In genomic region chr2:11456251-11456650, GRCh38 we compare ENCODE assay signal across 1 cellular context.
TF ChIP-seq lines count a peak whose summit lies in the region.

No MANE protein-coding gene starts in this region.

TF ChIP-seq in WTC11, 78 proteins besides CTCF, POLR2A, EP300 and RAD21 (continued from another document):
- no peak for TF ChIP-seq ESRRA (CRISPR knock-in tag; IDR thresholded peaks at IDR 0.05; ENCODE audit: borderline replicate concordance)
- TF ChIP-seq CDX4 (CRISPR knock-in tag; IDR thresholded peaks at IDR 0.05; ENCODE audit: borderline replicate concordance): no peak
- TF ChIP-seq, protein P1, sequence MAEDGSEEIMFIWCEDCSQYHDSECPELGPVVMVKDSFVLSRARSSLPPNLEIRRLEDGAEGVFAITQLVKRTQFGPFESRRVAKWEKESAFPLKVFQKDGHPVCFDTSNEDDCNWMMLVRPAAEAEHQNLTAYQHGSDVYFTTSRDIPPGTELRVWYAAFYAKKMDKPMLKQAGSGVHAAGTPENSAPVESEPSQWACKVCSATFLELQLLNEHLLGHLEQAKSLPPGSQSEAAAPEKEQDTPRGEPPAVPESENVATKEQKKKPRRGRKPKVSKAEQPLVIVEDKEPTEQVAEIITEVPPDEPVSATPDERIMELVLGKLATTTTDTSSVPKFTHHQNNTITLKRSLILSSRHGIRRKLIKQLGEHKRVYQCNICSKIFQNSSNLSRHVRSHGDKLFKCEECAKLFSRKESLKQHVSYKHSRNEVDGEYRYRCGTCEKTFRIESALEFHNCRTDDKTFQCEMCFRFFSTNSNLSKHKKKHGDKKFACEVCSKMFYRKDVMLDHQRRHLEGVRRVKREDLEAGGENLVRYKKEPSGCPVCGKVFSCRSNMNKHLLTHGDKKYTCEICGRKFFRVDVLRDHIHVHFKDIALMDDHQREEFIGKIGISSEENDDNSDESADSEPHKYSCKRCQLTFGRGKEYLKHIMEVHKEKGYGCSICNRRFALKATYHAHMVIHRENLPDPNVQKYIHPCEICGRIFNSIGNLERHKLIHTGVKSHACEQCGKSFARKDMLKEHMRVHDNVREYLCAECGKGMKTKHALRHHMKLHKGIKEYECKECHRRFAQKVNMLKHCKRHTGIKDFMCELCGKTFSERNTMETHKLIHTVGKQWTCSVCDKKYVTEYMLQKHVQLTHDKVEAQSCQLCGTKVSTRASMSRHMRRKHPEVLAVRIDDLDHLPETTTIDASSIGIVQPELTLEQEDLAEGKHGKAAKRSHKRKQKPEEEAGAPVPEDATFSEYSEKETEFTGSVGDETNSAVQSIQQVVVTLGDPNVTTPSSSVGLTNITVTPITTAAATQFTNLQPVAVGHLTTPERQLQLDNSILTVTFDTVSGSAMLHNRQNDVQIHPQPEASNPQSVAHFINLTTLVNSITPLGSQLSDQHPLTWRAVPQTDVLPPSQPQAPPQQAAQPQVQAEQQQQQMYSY (CRISPR knock-in tag; IDR thresholded peaks at IDR 0.05): no peak
- no peak for TF ChIP-seq NFATC4 (CRISPR knock-in tag; IDR thresholded peaks at IDR 0.05)
- TF ChIP-seq FOXJ3 (CRISPR knock-in tag; IDR thresholded peaks at IDR 0.05; ENCODE audit: borderline replicate concordance): no peak
- TF ChIP-seq ELF4 (CRISPR knock-in tag; IDR thresholded peaks at IDR 0.05; ENCODE audit: low read depth): no peak
- TF ChIP-seq, protein P2, sequence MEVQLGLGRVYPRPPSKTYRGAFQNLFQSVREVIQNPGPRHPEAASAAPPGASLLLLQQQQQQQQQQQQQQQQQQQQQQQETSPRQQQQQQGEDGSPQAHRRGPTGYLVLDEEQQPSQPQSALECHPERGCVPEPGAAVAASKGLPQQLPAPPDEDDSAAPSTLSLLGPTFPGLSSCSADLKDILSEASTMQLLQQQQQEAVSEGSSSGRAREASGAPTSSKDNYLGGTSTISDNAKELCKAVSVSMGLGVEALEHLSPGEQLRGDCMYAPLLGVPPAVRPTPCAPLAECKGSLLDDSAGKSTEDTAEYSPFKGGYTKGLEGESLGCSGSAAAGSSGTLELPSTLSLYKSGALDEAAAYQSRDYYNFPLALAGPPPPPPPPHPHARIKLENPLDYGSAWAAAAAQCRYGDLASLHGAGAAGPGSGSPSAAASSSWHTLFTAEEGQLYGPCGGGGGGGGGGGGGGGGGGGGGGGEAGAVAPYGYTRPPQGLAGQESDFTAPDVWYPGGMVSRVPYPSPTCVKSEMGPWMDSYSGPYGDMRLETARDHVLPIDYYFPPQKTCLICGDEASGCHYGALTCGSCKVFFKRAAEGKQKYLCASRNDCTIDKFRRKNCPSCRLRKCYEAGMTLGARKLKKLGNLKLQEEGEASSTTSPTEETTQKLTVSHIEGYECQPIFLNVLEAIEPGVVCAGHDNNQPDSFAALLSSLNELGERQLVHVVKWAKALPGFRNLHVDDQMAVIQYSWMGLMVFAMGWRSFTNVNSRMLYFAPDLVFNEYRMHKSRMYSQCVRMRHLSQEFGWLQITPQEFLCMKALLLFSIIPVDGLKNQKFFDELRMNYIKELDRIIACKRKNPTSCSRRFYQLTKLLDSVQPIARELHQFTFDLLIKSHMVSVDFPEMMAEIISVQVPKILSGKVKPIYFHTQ (CRISPR knock-in tag; IDR thresholded peaks at IDR 0.05): no peak
- TF ChIP-seq TEAD4 (CRISPR knock-in tag; IDR thresholded peaks at IDR 0.05): no peak
- no peak for TF ChIP-seq ZNF281 (CRISPR knock-in tag; IDR thresholded peaks at IDR 0.05)
- TF ChIP-seq SP1 (CRISPR knock-in tag; conservative IDR thresholded peaks at IDR 0.05): no peak
